23 cellular contexts compared by ENCODE assay signal in the genomic region with DNA sequence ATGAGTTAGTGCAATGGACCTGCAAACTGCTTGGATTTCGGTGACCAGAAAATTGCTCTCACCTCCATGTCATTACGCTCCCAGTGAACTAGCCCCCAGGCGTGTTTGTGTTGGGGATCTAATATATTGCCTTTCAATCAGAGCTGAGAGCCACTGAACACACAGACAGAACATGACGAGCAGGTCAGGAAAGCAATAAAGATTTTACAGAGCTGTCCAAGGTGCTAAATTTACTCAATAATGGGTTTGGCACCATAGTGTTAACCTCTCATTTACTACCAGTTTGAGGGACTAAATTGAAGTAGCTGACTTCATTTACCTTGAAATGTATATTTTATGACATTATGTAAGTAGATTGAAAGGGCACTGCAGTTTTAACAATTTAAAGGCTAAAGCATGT.
A peak's percentile ranks its signal among the peaks of the same experiment; 100 is the strongest.
DNase-seq lines count a peak whose midpoint lies in the region; ATAC-seq and TF ChIP-seq lines count a peak whose summit lies in the region.
"Had no signal": no experiment of that assay in that cellular context is flagged by ENCODE, and none has a peak within 500 bp of the region (broad histone marks: within the 10 kb centered on the region; RNA-seq: fewer than 3 reads in every experiment).

No MANE protein-coding gene starts in this region.

- H4K20me1 ChIP-seq in OCI-LY7 (ENCODE audit: insufficient read depth, low read length), result no peaks in the 10 kb centered on the region
- H4K20me1 ChIP-seq in neural cell (ENCODE audit: insufficient read depth), result no peaks in the 10 kb centered on the region

- no peaks in the 10 kb centered on the region for H3K27me3 ChIP-seq in neural cell (ENCODE audit: insufficient read depth, low read depth, low read length)
- H3K27me3 ChIP-seq: body of pancreas, SJSA1 had no signal

- no peaks in the 10 kb centered on the region for H3K9me3 ChIP-seq in OCI-LY7 (ENCODE audit: low read length)
- no peaks in the 10 kb centered on the region for H3K9me3 ChIP-seq in neural cell (ENCODE audit: low read length)
- H3K9me3 ChIP-seq: body of pancreas, SJSA1 had no signal

- H3K36me3 ChIP-seq in OCI-LY7 (ENCODE audit: insufficient read depth, low read length) (peaks cover 22% of the 10 kb centered on the region), neural cell (ENCODE audit: insufficient read depth, low read length) (peaks cover 6% of the 10 kb centered on the region)
- H3K36me3 ChIP-seq: SJSA1 had no signal

- H3K9me2 ChIP-seq in OCI-LY7 (ENCODE audit: insufficient read depth, low read length) (no peaks in the 10 kb centered on the region), neural cell (ENCODE audit: insufficient read depth, low read length) (no peaks in the 10 kb centered on the region)

- no peak overlapping the region for H3K27ac ChIP-seq in OCI-LY7 (ENCODE audit: low read depth, low read length, poor library complexity, severe bottlenecking)
- H3K27ac ChIP-seq in neural cell (ENCODE audit: low read length), result peak overlapping the region; percentile 7
- H3K27ac ChIP-seq: body of pancreas, GM23248, parathyroid adenoma, SJSA1 had no signal

- intact Hi-C loops in OCI-LY7 (cut with micrococcal nuclease; ENCODE audit: unreplicated experiment), result no loop called here

- no peak for TF ChIP-seq EP300 in neural cell (conservative IDR thresholded peaks at IDR 0.05; ENCODE audit: poor library complexity, severe bottlenecking)

- no peaks in the 10 kb centered on the region for H3F3A ChIP-seq in neural cell (ENCODE audit: insufficient read depth, low read length, poor library complexity, severe bottlenecking)

- CTCF ChIA-PET in OCI-LY7 (lab: Charles Lee; ENCODE audit: unreplicated experiment), result no interaction called here

- H3K4me1 ChIP-seq in OCI-LY7 (ENCODE audit: insufficient read depth, low read length, poor library complexity, severe bottlenecking), result no peaks in the 10 kb centered on the region
- H3K4me1 ChIP-seq: body of pancreas, parathyroid adenoma had no signal

- H2AFZ ChIP-seq in OCI-LY7 (ENCODE audit: low read length) (no peak overlapping the region), neural cell (ENCODE audit: low read depth, low read length) (no peak overlapping the region)
- H2AFZ ChIP-seq: GM23248, parathyroid adenoma had no signal

- no peaks in the 10 kb centered on the region for H3K79me2 ChIP-seq in OCI-LY7 (ENCODE audit: insufficient read depth, low read depth, low read length)
- H3K79me2 ChIP-seq in neural cell (replicated peaks; ENCODE audit: insufficient read depth, low read length), result no peaks in the 10 kb centered on the region
- H3K79me2 ChIP-seq: parathyroid adenoma had no signal

- H3K4me3 ChIP-seq in OCI-LY7 (ENCODE audit: low read depth, low read length, poor library complexity, severe bottlenecking), result no peak overlapping the region
- no peak overlapping the region for H3K4me3 ChIP-seq in neural cell (ENCODE audit: low read length)
- H3K4me3 ChIP-seq: body of pancreas, GM23248, SJSA1 had no signal

- TF ChIP-seq CTCF in OCI-LY7 (conservative IDR thresholded peaks at IDR 0.05; ENCODE audit: low read length) (no peak), neural cell (IDR thresholded peaks at IDR 0.05; ENCODE audit: poor library complexity, severe bottlenecking) (no peak)

- peak; percentile 3 for DNase-seq in NOMO-1 treated with DMSO at 0.1 percent for 48 hours (lab: John Stamatoyannopoulos, UW; ENCODE audit: unreplicated experiment)
- no peak for DNase-seq in NOMO-1 treated with dmso at 0.1 percent for 144 hours (lab: John Stamatoyannopoulos, UW; ENCODE audit: unreplicated experiment)
- DNase-seq in OCI-LY7 (ENCODE audit: low spot score), result peak; percentile 24
- DNase-seq in dermis blood vessel endothelial cell, result peak; percentile 7
- DNase-seq in GM19240 (ENCODE audit: insufficient read length, low spot score), result no peak
- DNase-seq in NCI-H2227 treated with DMSO at 0.1 percent for 48 hours (lab: John Stamatoyannopoulos, UW), result no peak
- DNase-seq: activated B cell treated with CpG ODN at 0.5 μM for 24 hours; activated CD4-positive, alpha-beta T cell treated with anti-CD3 and anti-CD28 coated beads, Interleukin-2, amount 50 U/mL, for 4 hours; activated CD8-positive, alpha-beta memory T cell treated with anti-CD3 and anti-CD28 coated beads, Interleukin-2, amount 50 U/mL, for 48 hours; activated naive CD8-positive, alpha-beta T cell treated with anti-CD3 and anti-CD28 coated beads, Interleukin-2, amount 10 ng/mL, durations not matched to agents 7 days and 5 days; body of pancreas; DMS79 treated with DMSO at 0.1 percent for 48 hours; GM23248; midbrain; NCI-H1092 treated with DMSO at 0.1 percent for 48 hours; NCI-H2029; NCI-H345; NCI-H774 had no signal

- POLR2A ChIA-PET in OCI-LY7 (lab: Charles Lee), result interaction anchor here (0.5 to 1.2 kb wide), 3 partner anchors 35 to 93 kb away, joined by 3 read pairs; no protein-coding TSS in a partner anchor

- no peak for ATAC-seq in GM18909 (IDR thresholded peaks at IDR 0.05; ENCODE audit: poor library complexity, unreplicated experiment)
- ATAC-seq: body of pancreas, Panc1 had no signal

- TF ChIP-seq RAD21 in neural cell (conservative IDR thresholded peaks at IDR 0.05), result no peak

- no peak overlapping the region for H3K9ac ChIP-seq in neural cell (ENCODE audit: low read length)
- H3K9ac ChIP-seq: GM23248, parathyroid adenoma had no signal

- no TSS peak for BruUV-seq in OCI-LY7 (replicated peaks; lab: Mats Ljungman, UMichigan)

- no peak overlapping the region for H3K4me2 ChIP-seq in OCI-LY7 (ENCODE audit: low read length)
- no peak overlapping the region for H3K4me2 ChIP-seq in neural cell (ENCODE audit: low read length)

TF ChIP-seq in neural cell, 6 proteins besides CTCF, POLR2A, EP300 and RAD21:
- TF ChIP-seq SMC3 (conservative IDR thresholded peaks at IDR 0.05; ENCODE audit: poor library complexity) (no peak), EZH2 (IDR thresholded peaks at IDR 0.05; ENCODE audit: borderline replicate concordance, insufficient read depth, low read length, poor library complexity, severe bottlenecking) (no peak), MXI1 (conservative IDR thresholded peaks at IDR 0.05; ENCODE audit: poor library complexity, severe bottlenecking) (no peak)

Comparison
In these comparisons a context has a peak if more than half of its experiments do, and no peak if none do; other contexts are left out.
1. DNase-seq: peak in NOMO-1 treated with DMSO at 0.1 percent for 48 hours (single experiment), OCI-LY7 (single experiment) and dermis blood vessel endothelial cell (single experiment); none in NOMO-1 treated with dmso at 0.1 percent for 144 hours (single experiment), GM19240 (single experiment) and NCI-H2227 treated with DMSO at 0.1 percent for 48 hours (single experiment).